In genomic region chr3:123719785-123720531, GRCh38 we compare ENCODE assay signal across 9 cellular contexts.
A peak's percentile ranks its signal among the peaks of the same experiment; 100 is the strongest.
DNase-seq lines count a peak whose midpoint lies in the region; FAIRE-seq and TF ChIP-seq lines count a peak whose summit lies in the region.
"Had no signal": no experiment of that assay in that cellular context is flagged by ENCODE, and none has a peak within 500 bp of the region (broad histone marks: within the 10 kb centered on the region; RNA-seq: fewer than 3 reads in every experiment).

No MANE protein-coding gene starts in this region.

- peak overlapping the region; percentile 77 for H3K4me2 ChIP-seq in BLaER1

- peak; percentile 80 for DNase-seq in WERI-Rb-1
- peak; percentile 66 for DNase-seq in right atrium auricular region (ENCODE audit: low spot score)
- DNase-seq in retinal pigment epithelial cell (ENCODE audit: low read depth), result peak; percentile 31
- DNase-seq in effector memory CD4-positive, alpha-beta T cell, result no peak
- no peak for DNase-seq in Peyer's patch
- no peak for DNase-seq in frontal cortex (ENCODE audit: low spot score in 2 of 2)
- DNase-seq in NCI-H524 treated with DMSO at 0.1 percent for 48 hours (lab: John Stamatoyannopoulos, UW), result no peak
- DNase-seq: NCI-H1436 treated with DMSO at 0.1 percent for 48 hours had no signal

- no peak overlapping the region for H3K9ac ChIP-seq in BLaER1

- H3K4me1 ChIP-seq in BLaER1, result peaks cover 30% of the 10 kb centered on the region
- H3K4me1 ChIP-seq in right atrium auricular region, result peaks cover 0 to 29% of the 10 kb centered on the region in 2 donors
- no peaks in the 10 kb centered on the region for H3K4me1 ChIP-seq in effector memory CD4-positive, alpha-beta T cell (ENCODE audit: control insufficient read depth, insufficient read depth, low read length, poor library complexity, severe bottlenecking)
- H3K4me1 ChIP-seq in Peyer's patch, result peaks cover 0 to 6% (median 0%) of the 10 kb centered on the region in 4 donors

- H3K36me3 ChIP-seq in BLaER1, result peaks cover 52% of the 10 kb centered on the region
- no peaks in the 10 kb centered on the region for H3K36me3 ChIP-seq in WERI-Rb-1
- no peaks in the 10 kb centered on the region for H3K36me3 ChIP-seq in right atrium auricular region
- H3K36me3 ChIP-seq in effector memory CD4-positive, alpha-beta T cell (ENCODE audit: control insufficient read depth, insufficient read depth, low read length), result no peaks in the 10 kb centered on the region
- no peaks in the 10 kb centered on the region for H3K36me3 ChIP-seq in Peyer's patch

- H3K4me3 ChIP-seq in BLaER1, result no peak overlapping the region
- peak overlapping the region; percentile 35 for H3K4me3 ChIP-seq in WERI-Rb-1 (ENCODE audit: low read depth, low read length)
- H3K4me3 ChIP-seq in right atrium auricular region, result no peak overlapping the region
- H3K4me3 ChIP-seq in retinal pigment epithelial cell (ENCODE audit: low read length), result no peak overlapping the region
- no peak overlapping the region for H3K4me3 ChIP-seq in effector memory CD4-positive, alpha-beta T cell (ENCODE audit: insufficient read depth, low read depth, low read length, poor library complexity, severe bottlenecking)
- H3K4me3 ChIP-seq in Peyer's patch, result no peak overlapping the region

- no peaks in the 10 kb centered on the region for H3K9me3 ChIP-seq in BLaER1
- H3K9me3 ChIP-seq in WERI-Rb-1 (ENCODE audit: severe bottlenecking), result no peaks in the 10 kb centered on the region
- no peaks in the 10 kb centered on the region for H3K9me3 ChIP-seq in right atrium auricular region
- no peaks in the 10 kb centered on the region for H3K9me3 ChIP-seq in effector memory CD4-positive, alpha-beta T cell (ENCODE audit: control insufficient read depth, low read length)
- no peaks in the 10 kb centered on the region for H3K9me3 ChIP-seq in Peyer's patch

- H3K27me3 ChIP-seq in BLaER1, result no peaks in the 10 kb centered on the region
- H3K27me3 ChIP-seq in WERI-Rb-1 (ENCODE audit: insufficient read depth, low read depth, severe bottlenecking), result no peaks in the 10 kb centered on the region
- H3K27me3 ChIP-seq in right atrium auricular region, result no peaks in the 10 kb centered on the region
- H3K27me3 ChIP-seq in effector memory CD4-positive, alpha-beta T cell (replicated peaks; ENCODE audit: control insufficient read depth, insufficient read depth, low read length, poor library complexity, severe bottlenecking), result no peaks in the 10 kb centered on the region
- H3K27me3 ChIP-seq in Peyer's patch, result no peaks in the 10 kb centered on the region

- no peaks in the 10 kb centered on the region for H4K20me1 ChIP-seq in BLaER1

- H3K27ac ChIP-seq in BLaER1 (no peak overlapping the region), WERI-Rb-1 (peak overlapping the region; percentile 92), right atrium auricular region (peak overlapping the region; percentile 70 to 71), Peyer's patch (peak overlapping the region in 2 of 4 donors; percentile 52 to 70)
- no peak overlapping the region for H3K27ac ChIP-seq in effector memory CD4-positive, alpha-beta T cell (ENCODE audit: insufficient read depth, low read length, poor library complexity, severe bottlenecking)

- FAIRE-seq in frontal cortex (lab: Jason Lieb, UNC), result no peak

- TF ChIP-seq CTCF in WERI-Rb-1 (IDR thresholded peaks at IDR 0.05; ENCODE audit: low read depth, low read length) (0 out of 2 replicates have a peak, but pooled peaks have one; percentile 10), right atrium auricular region (IDR thresholded peaks at IDR 0.05) (no peak), retinal pigment epithelial cell (conservative IDR thresholded peaks at IDR 0.05; ENCODE audit: low read depth, low read length) (peak; percentile 3), Peyer's patch (IDR thresholded peaks at IDR 0.05) (no peak)

- TF ChIP-seq POLR2A in Peyer's patch (IDR thresholded peaks at IDR 0.05), result no peak

Comparison
In these comparisons a context has a peak if more than half of its experiments do, and no peak if none do; other contexts are left out.
1. H3K27ac ChIP-seq: peak in WERI-Rb-1 (single experiment) and right atrium auricular region (2 of 2); none in BLaER1 (single experiment) and effector memory CD4-positive, alpha-beta T cell (single experiment).
2. DNase-seq: peak in WERI-Rb-1 (single experiment), right atrium auricular region (single experiment) and retinal pigment epithelial cell (single experiment); none in effector memory CD4-positive, alpha-beta T cell (0 of 3), Peyer's patch (0 of 3), frontal cortex (0 of 2) and NCI-H524 treated with DMSO at 0.1 percent for 48 hours (single experiment).
3. CTCF ChIP-seq: peak in WERI-Rb-1 (single experiment) and retinal pigment epithelial cell (single experiment); none in right atrium auricular region (0 of 2) and Peyer's patch (0 of 6).